In the genomic region with DNA sequence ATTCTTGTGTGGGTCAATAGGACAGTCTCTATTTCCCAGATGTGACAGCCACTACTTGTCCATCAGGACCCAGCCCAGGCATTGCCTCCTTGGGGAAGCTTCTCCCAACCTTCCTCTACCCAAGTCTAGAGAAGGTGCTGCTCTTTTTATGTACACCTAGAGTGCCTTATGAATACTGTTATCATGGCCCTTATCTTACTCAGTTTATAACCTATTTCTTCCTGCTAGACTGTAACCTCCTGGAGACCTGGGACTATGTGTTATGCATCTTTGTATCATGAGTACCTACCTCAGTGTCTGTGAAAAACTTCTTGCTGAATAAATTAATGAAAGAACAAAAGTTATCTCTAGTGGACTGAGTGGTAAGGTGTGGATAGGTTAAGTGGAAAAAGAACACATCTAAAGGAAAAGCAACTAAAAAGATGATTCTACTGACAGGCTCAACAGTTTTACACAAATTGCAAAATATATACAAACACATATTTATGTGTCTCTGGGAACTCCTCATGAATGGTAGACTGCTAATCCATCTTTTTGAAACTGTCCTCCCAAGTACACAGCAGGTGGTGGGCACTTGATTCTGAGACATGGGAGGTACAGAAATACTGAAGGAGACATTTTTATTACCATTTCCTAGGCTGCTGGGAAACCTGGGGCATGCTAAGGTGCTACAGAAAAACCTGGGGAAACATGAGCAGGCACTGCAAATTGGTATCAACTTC, we compare ENCODE assay signal across 14 cellular contexts.
"Had no signal": no experiment of that assay in that cellular context is flagged by ENCODE, and none has a peak within 500 bp of the region (broad histone marks: within the 10 kb centered on the region; RNA-seq: fewer than 3 reads in every experiment).

No MANE protein-coding gene starts in this region.

- H3K27ac ChIP-seq: tibial nerve had no signal

- H3K27me3 ChIP-seq: tibial nerve had no signal

- H3K4me3 ChIP-seq: tibial nerve had no signal

- H3K36me3 Mint-ChIP-seq: activated naive CD8-positive, alpha-beta T cell treated with anti-CD3 and anti-CD28 coated beads for 36 hours; naive B cell; stimulated activated naive B cell treated with anti-CD40 and anti-IgM and Interleukin-4, amounts not matched to agents 10 μg/mL and 1 μg/mL and 100 μg/mL, for 72 hours had no signal

- H3K36me3 ChIP-seq: tibial nerve had no signal

- DNase-seq: activated CD4-positive, alpha-beta T cell treated with anti-CD3 and anti-CD28 coated beads, Interleukin-2, amount 10 ng/mL, durations not matched to agents 7 days and 5 days; activated CD4-positive, CD25-positive, alpha-beta regulatory T cell; activated CD8-positive, alpha-beta memory T cell treated with anti-CD3 and anti-CD28 coated beads for 24 hours; activated naive CD8-positive, alpha-beta T cell treated with anti-CD3 and anti-CD28 coated beads for 36 hours; effector memory CD4-positive, alpha-beta T cell; foreskin melanocyte; naive B cell; stimulated activated CD4-positive, alpha-beta T cell treated with anti-CD3 and anti-CD28 coated beads, Interleukin-2, amount 100 ng/mL, for 48 hours; stimulated activated naive B cell treated with anti-CD40 and anti-IgM and Interleukin-4, amounts not matched to agents 10 μg/mL and 1 μg/mL and 100 μg/mL, for 72 hours had no signal

- H3K27ac Mint-ChIP-seq: activated CD4-positive, alpha-beta T cell treated with anti-CD3 and anti-CD28 coated beads, Interleukin-2, amount 10 ng/mL, durations not matched to agents 7 days and 5 days; activated naive CD8-positive, alpha-beta T cell treated with anti-CD3 and anti-CD28 coated beads for 36 hours; activated T-helper 1 cell treated with anti-CD3 and anti-CD28 coated beads, Interleukin-12 subunit alpha, Interleukin-12 subunit beta, Interleukin-2, Interleukin-4 antibody, amounts not matched to agents 30 ng/mL and 10 ng/mL and 1 ng/mL, durations not matched to agents 14 hours and 24 hours and 36 hours; dendritic cell treated with granulocyte-macrophage colony-stimulating factor and Interleukin-4, amounts not matched to agents 40 ng/mL and 50 ng/mL, for 4 days; mesothelial cell of epicardium; stimulated activated naive B cell treated with anti-CD40 and anti-IgM and Interleukin-4, amounts not matched to agents 10 μg/mL and 1 μg/mL and 100 μg/mL, for 72 hours; T-helper 2 cell treated with Interferon-gamma antibody and Interleukin-4, amounts not matched to agents 5 μg/mL and 100 μg/mL, for 36 hours had no signal

- H3K27me3 Mint-ChIP-seq: activated naive CD8-positive, alpha-beta T cell treated with anti-CD3 and anti-CD28 coated beads for 36 hours; dendritic cell treated with granulocyte-macrophage colony-stimulating factor and Interleukin-4, amounts not matched to agents 40 ng/mL and 50 ng/mL, for 4 days; naive B cell; stimulated activated naive B cell treated with anti-CD40 and anti-IgM and Interleukin-4, amounts not matched to agents 10 μg/mL and 1 μg/mL and 100 μg/mL, for 72 hours had no signal

- H3K4me3 Mint-ChIP-seq: activated CD4-positive, alpha-beta T cell treated with anti-CD3 and anti-CD28 coated beads, Interleukin-2, amount 10 ng/mL, durations not matched to agents 7 days and 5 days; activated naive CD8-positive, alpha-beta T cell treated with anti-CD3 and anti-CD28 coated beads for 36 hours; activated T-helper 1 cell treated with anti-CD3 and anti-CD28 coated beads, Interleukin-12 subunit alpha, Interleukin-12 subunit beta, Interleukin-2, Interleukin-4 antibody, amounts not matched to agents 30 ng/mL and 10 ng/mL and 1 ng/mL, durations not matched to agents 14 hours and 24 hours and 36 hours; dendritic cell treated with granulocyte-macrophage colony-stimulating factor and Interleukin-4, amounts not matched to agents 40 ng/mL and 50 ng/mL, for 4 days; mesothelial cell of epicardium; naive B cell; stimulated activated naive B cell treated with anti-CD40 and anti-IgM and Interleukin-4, amounts not matched to agents 10 μg/mL and 1 μg/mL and 100 μg/mL, for 72 hours; T-helper 2 cell treated with Interferon-gamma antibody and Interleukin-4, amounts not matched to agents 5 μg/mL and 100 μg/mL, for 36 hours had no signal

- H3K9me3 ChIP-seq: tibial nerve had no signal

- ATAC-seq: stimulated activated naive B cell treated with anti-CD40 and anti-IgM and Interleukin-4, amounts not matched to agents 10 μg/mL and 1 μg/mL and 100 μg/mL, for 72 hours had no signal

- H3K9me3 Mint-ChIP-seq: activated CD4-positive, alpha-beta T cell treated with anti-CD3 and anti-CD28 coated beads, Interleukin-2, amount 10 ng/mL, durations not matched to agents 7 days and 5 days; activated naive CD8-positive, alpha-beta T cell treated with anti-CD3 and anti-CD28 coated beads for 36 hours; activated T-helper 1 cell treated with anti-CD3 and anti-CD28 coated beads, Interleukin-12 subunit alpha, Interleukin-12 subunit beta, Interleukin-2, Interleukin-4 antibody, amounts not matched to agents 30 ng/mL and 10 ng/mL and 1 ng/mL, durations not matched to agents 14 hours and 24 hours and 36 hours; dendritic cell treated with granulocyte-macrophage colony-stimulating factor and Interleukin-4, amounts not matched to agents 40 ng/mL and 50 ng/mL, for 4 days; mesothelial cell of epicardium; naive B cell; stimulated activated naive B cell treated with anti-CD40 and anti-IgM and Interleukin-4, amounts not matched to agents 10 μg/mL and 1 μg/mL and 100 μg/mL, for 72 hours; T-helper 2 cell treated with Interferon-gamma antibody and Interleukin-4, amounts not matched to agents 5 μg/mL and 100 μg/mL, for 36 hours had no signal
